28 cellular contexts compared by ENCODE assay signal in genomic region chr2:173405171-173405750, GRCh38.
"Had no signal": no experiment of that assay in that cellular context is flagged by ENCODE, and none has a peak within 500 bp of the region (broad histone marks: within the 10 kb centered on the region; RNA-seq: fewer than 3 reads in every experiment).

No MANE protein-coding gene starts in this region.

- H3K9me3 ChIP-seq: adrenal gland, SK-N-SH had no signal

- H3K4me3 ChIP-seq: adrenal gland had no signal

- H3K27ac ChIP-seq: adrenal gland had no signal

- FAIRE-seq: TTC549 had no signal

- DNase-seq: activated B cell treated with CpG ODN at 0.5 μM for 24 hours; activated CD4-positive, alpha-beta memory T cell treated with anti-CD3 and anti-CD28 coated beads for 36 hours; activated CD4-positive, alpha-beta T cell treated with anti-CD3 and anti-CD28 coated beads for 4 hours; activated CD4-positive, alpha-beta T cell treated with anti-CD3 and anti-CD28 coated beads, Interleukin-2, amount 50 U/mL, for 1 hour; activated CD4-positive, CD25-positive, alpha-beta regulatory T cell treated with anti-CD3 and anti-CD28 coated beads, Interleukin-2, amount 50 U/mL, for 72 hours; activated CD8-positive, alpha-beta memory T cell treated with anti-CD3 and anti-CD28 coated beads, Interleukin-2, amount 50 U/mL, for 4 hours; activated gamma-delta T cell treated with Interleukin-2 at 50 U/mL for 16 hours; activated naive CD4-positive, alpha-beta T cell treated with anti-CD3 and anti-CD28 coated beads for 36 hours; activated T-cell treated with anti-CD3 and anti-CD28 coated beads for 4 hours; activated T-cell treated with anti-CD3 and anti-CD28 coated beads, Interleukin-2, amount 50 U/mL, for 4 hours; adrenal gland; caudate nucleus; cerebellar nuclear complex; MM.1S; MV-4-11; NCI-H1092; NCI-H1436 treated with DMSO at 0.1 percent for 48 hours; NCI-H1694 treated with DMSO at 0.1 percent for 48 hours; NCI-H2029; NCI-H345; NCI-H524 treated with DMSO at 0.1 percent for 48 hours; NCI-H748 treated with DMSO at 0.1 percent for 48 hours; NK-92 treated with Interleukin-12 subunit alpha and Interleukin-12 subunit beta, amount 100 ng/mL, for 24 hours; PC-3; Right ventricle myocardium superior; SK-N-SH had no signal

- H3K4me2 ChIP-seq: SK-N-SH had no signal

- H3K36me3 ChIP-seq: adrenal gland had no signal

- H3K9ac ChIP-seq: SK-N-SH had no signal

- ATAC-seq: activated naive CD4-positive, alpha-beta T cell treated with anti-CD3 and anti-CD28 coated beads, Interleukin-2, amount 50 U/mL, for 72 hours; activated T-cell treated with anti-CD3 and anti-CD28 coated beads, Interleukin-2, amount 50 U/mL, for 4 hours; PC-3 had no signal
